In genomic region chr7:23284861-23285260, GRCh38 we compare ENCODE assay signal across 35 cellular contexts. TPM values are rescaled to one million over a fixed set of nuclear protein-coding genes. Genes with fewer than 3 reads are reported as not detected.
"Had no signal": no experiment of that assay in that cellular context is flagged by ENCODE, and none has a peak within 500 bp of the region (broad histone marks: within the 10 kb centered on the region; RNA-seq: fewer than 3 reads in every experiment).

No MANE protein-coding gene starts in this region.

- H3K9me3 ChIP-seq: adrenal gland, body of pancreas, esophagus muscularis mucosa, gastrocnemius medialis had no signal

- H3K36me3 Mint-ChIP-seq: activated CD4-positive, alpha-beta memory T cell treated with anti-CD3 and anti-CD28 coated beads for 36 hours; activated CD8-positive, alpha-beta memory T cell treated with anti-CD3 and anti-CD28 coated beads, Interleukin-2, amount 10 ng/mL, durations not matched to agents 7 days and 5 days; activated naive CD4-positive, alpha-beta T cell treated with anti-CD3 and anti-CD28 coated beads, Interleukin-2, amount 50 U/mL, for 24 hours; activated naive CD8-positive, alpha-beta T cell treated with anti-CD3 and anti-CD28 coated beads for 36 hours had no signal

- H3K4me1 ChIP-seq: adrenal gland, body of pancreas, esophagus muscularis mucosa, foreskin keratinocyte had no signal

- H3K4me3 ChIP-seq: adrenal gland, body of pancreas, esophagus muscularis mucosa, gastrocnemius medialis had no signal

- H3K9me3 Mint-ChIP-seq: activated CD4-positive, alpha-beta memory T cell treated with anti-CD3 and anti-CD28 coated beads for 36 hours; activated CD4-positive, alpha-beta T cell treated with anti-CD3 and anti-CD28 coated beads, Interleukin-2, amount 10 ng/mL, durations not matched to agents 24 days and 14 days; activated naive CD4-positive, alpha-beta T cell treated with anti-CD3 and anti-CD28 coated beads for 36 hours; activated naive CD4-positive, alpha-beta T cell treated with anti-CD3 and anti-CD28 coated beads, Interleukin-2, amount 50 U/mL, for 24 hours; activated naive CD8-positive, alpha-beta T cell treated with anti-CD3 and anti-CD28 coated beads for 36 hours; activated naive CD8-positive, alpha-beta T cell treated with anti-CD3 and anti-CD28 coated beads, Interleukin-2, amount 50 U/mL, for 24 hours; activated T-helper 1 cell treated with anti-CD3 and anti-CD28 coated beads, Interleukin-12 subunit alpha, Interleukin-12 subunit beta, Interleukin-2, Interleukin-4 antibody, amounts not matched to agents 30 ng/mL and 10 ng/mL and 1 ng/mL, durations not matched to agents 14 hours and 24 hours and 36 hours; activated T-helper 2 cell treated with anti-CD3 and anti-CD28 coated beads, Interferon-gamma antibody, Interleukin-2, Interleukin-4, amounts not matched to agents 10 μg/mL and 5 μg/mL and 100 μg/mL, durations not matched to agents 14 hours and 24 hours and 36 hours; effector memory CD8-positive, alpha-beta T cell; T-helper 2 cell treated with Interferon-gamma antibody and Interleukin-4, amounts not matched to agents 5 μg/mL and 100 μg/mL, for 36 hours had no signal

- H3K27ac ChIP-seq: adrenal gland, body of pancreas, esophagus muscularis mucosa, foreskin keratinocyte, gastrocnemius medialis had no signal

- H3K27me3 Mint-ChIP-seq: activated CD4-positive, alpha-beta memory T cell treated with anti-CD3 and anti-CD28 coated beads for 36 hours; activated CD4-positive, alpha-beta T cell treated with anti-CD3 and anti-CD28 coated beads for 36 hours; activated CD4-positive, alpha-beta T cell treated with anti-CD3 and anti-CD28 coated beads, Interleukin-2, amount 10 ng/mL, durations not matched to agents 24 days and 14 days; activated CD8-positive, alpha-beta memory T cell treated with anti-CD3 and anti-CD28 coated beads, Interleukin-2, amount 10 ng/mL, durations not matched to agents 7 days and 5 days; activated naive CD4-positive, alpha-beta T cell treated with anti-CD3 and anti-CD28 coated beads, Interleukin-2, amount 50 U/mL, for 24 hours; activated naive CD8-positive, alpha-beta T cell treated with anti-CD3 and anti-CD28 coated beads for 36 hours; effector memory CD8-positive, alpha-beta T cell; T-helper 17 cell had no signal

- H3K27ac Mint-ChIP-seq: activated CD4-positive, alpha-beta memory T cell treated with anti-CD3 and anti-CD28 coated beads for 36 hours; activated CD4-positive, alpha-beta T cell treated with anti-CD3 and anti-CD28 coated beads for 36 hours; activated CD4-positive, alpha-beta T cell treated with anti-CD3 and anti-CD28 coated beads, Interleukin-2, amount 10 ng/mL, durations not matched to agents 24 days and 14 days; activated CD8-positive, alpha-beta memory T cell treated with anti-CD3 and anti-CD28 coated beads, Interleukin-2, amount 10 ng/mL, durations not matched to agents 7 days and 5 days; activated CD8-positive, alpha-beta T cell treated with anti-CD3 and anti-CD28 coated beads, Interleukin-2, amount 10 ng/mL, durations not matched to agents 7 days and 5 days; activated naive CD4-positive, alpha-beta T cell treated with anti-CD3 and anti-CD28 coated beads for 36 hours; activated naive CD4-positive, alpha-beta T cell treated with anti-CD3 and anti-CD28 coated beads, Interleukin-2, amount 50 U/mL, for 24 hours; activated naive CD8-positive, alpha-beta T cell treated with anti-CD3 and anti-CD28 coated beads for 36 hours; activated naive CD8-positive, alpha-beta T cell treated with anti-CD3 and anti-CD28 coated beads, Interleukin-2, amount 50 U/mL, for 24 hours; activated T-helper 1 cell treated with anti-CD3 and anti-CD28 coated beads, Interleukin-12 subunit alpha, Interleukin-12 subunit beta, Interleukin-2, Interleukin-4 antibody, amounts not matched to agents 30 ng/mL and 10 ng/mL and 1 ng/mL, durations not matched to agents 14 hours and 24 hours and 36 hours; activated T-helper 2 cell treated with anti-CD3 and anti-CD28 coated beads, Interferon-gamma antibody, Interleukin-2, Interleukin-4, amounts not matched to agents 10 μg/mL and 5 μg/mL and 100 μg/mL, durations not matched to agents 14 hours and 24 hours and 36 hours; effector memory CD8-positive, alpha-beta T cell; T-helper 17 cell; T-helper 2 cell treated with Interferon-gamma antibody and Interleukin-4, amounts not matched to agents 5 μg/mL and 100 μg/mL, for 36 hours had no signal

- H3K4me3 Mint-ChIP-seq: activated CD4-positive, alpha-beta memory T cell treated with anti-CD3 and anti-CD28 coated beads for 36 hours; activated CD4-positive, alpha-beta T cell treated with anti-CD3 and anti-CD28 coated beads for 36 hours; activated CD4-positive, alpha-beta T cell treated with anti-CD3 and anti-CD28 coated beads, Interleukin-2, amount 10 ng/mL, durations not matched to agents 24 days and 14 days; activated CD8-positive, alpha-beta memory T cell treated with anti-CD3 and anti-CD28 coated beads, Interleukin-2, amount 10 ng/mL, durations not matched to agents 7 days and 5 days; activated CD8-positive, alpha-beta T cell treated with anti-CD3 and anti-CD28 coated beads, Interleukin-2, amount 10 ng/mL, durations not matched to agents 7 days and 5 days; activated naive CD4-positive, alpha-beta T cell treated with anti-CD3 and anti-CD28 coated beads for 36 hours; activated naive CD4-positive, alpha-beta T cell treated with anti-CD3 and anti-CD28 coated beads, Interleukin-2, amount 50 U/mL, for 24 hours; activated naive CD8-positive, alpha-beta T cell treated with anti-CD3 and anti-CD28 coated beads for 36 hours; activated naive CD8-positive, alpha-beta T cell treated with anti-CD3 and anti-CD28 coated beads, Interleukin-2, amount 50 U/mL, for 24 hours; activated T-helper 1 cell treated with anti-CD3 and anti-CD28 coated beads, Interleukin-12 subunit alpha, Interleukin-12 subunit beta, Interleukin-2, Interleukin-4 antibody, amounts not matched to agents 30 ng/mL and 10 ng/mL and 1 ng/mL, durations not matched to agents 14 hours and 24 hours and 36 hours; effector memory CD8-positive, alpha-beta T cell; T-helper 17 cell; T-helper 2 cell treated with Interferon-gamma antibody and Interleukin-4, amounts not matched to agents 5 μg/mL and 100 μg/mL, for 36 hours had no signal

- ATAC-seq: activated CD4-positive, alpha-beta T cell treated with anti-CD3 and anti-CD28 coated beads for 36 hours; activated CD8-positive, alpha-beta memory T cell treated with anti-CD3 and anti-CD28 coated beads, Interleukin-2, amount 10 ng/mL, durations not matched to agents 7 days and 5 days; activated CD8-positive, alpha-beta T cell treated with anti-CD3 and anti-CD28 coated beads, Interleukin-2, amount 10 ng/mL, durations not matched to agents 7 days and 5 days; activated naive CD8-positive, alpha-beta T cell treated with anti-CD3 and anti-CD28 coated beads, Interleukin-2, amount 50 U/mL, for 24 hours; body of pancreas; effector memory CD8-positive, alpha-beta T cell; foreskin keratinocyte; gastrocnemius medialis; T-helper 17 cell had no signal

- H3K27me3 ChIP-seq: adrenal gland, body of pancreas, esophagus muscularis mucosa, foreskin keratinocyte, gastrocnemius medialis had no signal

- FAIRE-seq: colon had no signal

- H3K36me3 ChIP-seq: adrenal gland, esophagus muscularis mucosa, gastrocnemius medialis had no signal

- DNase-seq: activated CD4-positive, alpha-beta memory T cell treated with anti-CD3 and anti-CD28 coated beads for 36 hours; activated CD4-positive, alpha-beta T cell treated with anti-CD3 and anti-CD28 coated beads for 36 hours; activated CD4-positive, alpha-beta T cell treated with anti-CD3 and anti-CD28 coated beads, Interleukin-2, amount 10 ng/mL, durations not matched to agents 24 days and 14 days; activated CD4-positive, CD25-positive, alpha-beta regulatory T cell; activated CD4-positive, CD25-positive, alpha-beta regulatory T cell treated with anti-CD3 and anti-CD28 coated beads, Interleukin-2, amount 50 U/mL, for 72 hours; activated CD8-positive, alpha-beta memory T cell treated with anti-CD3 and anti-CD28 coated beads, Interleukin-2, amount 10 ng/mL, durations not matched to agents 7 days and 5 days; activated CD8-positive, alpha-beta memory T cell treated with anti-CD3 and anti-CD28 coated beads, Interleukin-2, amount 50 U/mL, for 4 hours; activated CD8-positive, alpha-beta T cell treated with anti-CD3 and anti-CD28 coated beads, Interleukin-2, amount 10 ng/mL, durations not matched to agents 7 days and 5 days; activated effector memory CD4-positive, alpha-beta T cell treated with anti-CD3 and anti-CD28 coated beads, Interleukin-2, amount 50 U/mL, for 16 hours; activated naive CD4-positive, alpha-beta T cell treated with anti-CD3 and anti-CD28 coated beads for 36 hours; activated naive CD8-positive, alpha-beta T cell treated with anti-CD3 and anti-CD28 coated beads for 36 hours; activated naive CD8-positive, alpha-beta T cell treated with anti-CD3 and anti-CD28 coated beads, Interleukin-2, amount 50 U/mL, for 24 hours; activated T-cell treated with anti-CD3 and anti-CD28 coated beads, Interleukin-2, amount 50 U/mL, for 1 hour; activated T-cell treated with anti-CD3 and anti-CD28 coated beads, Interleukin-2, amount 50 U/mL, for 48 hours; adrenal gland; amygdala; aorta; body of pancreas; caudate nucleus; cortex of kidney; dermis blood vessel endothelial cell; effector CD4-positive, alpha-beta T cell; effector memory CD8-positive, alpha-beta T cell; erythroblast; foreskin keratinocyte; gastrocnemius medialis; glutamatergic neuron; T-helper 1 cell; T-helper 17 cell had no signal

RNA-seq across cellular contexts. Expression of gene GPNMB, which starts 38.3 kb away (rescaled TPM):
- total RNA-seq: T-helper 17 cell had no signal
